ENCODE assay signal across 29 cellular contexts in genomic region chr1:51311826-51312225, GRCh38. TPM values are rescaled to one million over a fixed set of nuclear protein-coding genes. Genes with fewer than 3 reads are reported as not detected.
"Had no signal": no experiment of that assay in that cellular context is flagged by ENCODE, and none has a peak within 500 bp of the region (broad histone marks: within the 10 kb centered on the region; RNA-seq: fewer than 3 reads in every experiment).

No MANE protein-coding gene starts in this region.

- H3K4me3 Mint-ChIP-seq: immature natural killer cell; naive thymus-derived CD4-positive, alpha-beta T cell; natural killer cell treated with Interleukin-12 subunit alpha and Interleukin-12 subunit beta and Interleukin-15 and Interleukin-18, amount 100 ng/mL, for 72 hours; neural progenitor cell; stimulated activated naive B cell treated with anti-CD40 and anti-IgM and Interleukin-4, amounts not matched to agents 10 μg/mL and 1 μg/mL and 100 μg/mL, for 72 hours had no signal

- H3K27ac Mint-ChIP-seq: immature natural killer cell; naive thymus-derived CD4-positive, alpha-beta T cell; natural killer cell treated with Interleukin-12 subunit alpha and Interleukin-12 subunit beta and Interleukin-15 and Interleukin-18, amount 100 ng/mL, for 72 hours; progenitor cell of endocrine pancreas; stimulated activated naive B cell treated with anti-CD40 and anti-IgM and Interleukin-4, amounts not matched to agents 10 μg/mL and 1 μg/mL and 100 μg/mL, for 72 hours had no signal

- H3K36me3 Mint-ChIP-seq: naive thymus-derived CD4-positive, alpha-beta T cell; natural killer cell treated with Interleukin-12 subunit alpha and Interleukin-12 subunit beta and Interleukin-15 and Interleukin-18, amount 100 ng/mL, for 72 hours; neural progenitor cell; stimulated activated naive B cell treated with anti-CD40 and anti-IgM and Interleukin-4, amounts not matched to agents 10 μg/mL and 1 μg/mL and 100 μg/mL, for 72 hours had no signal

- H3K9me3 ChIP-seq: heart left ventricle, left ventricle myocardium inferior, mucosa of descending colon, neutrophil, right atrium auricular region, right lobe of liver, stomach, testis, thyroid gland, transverse colon, upper lobe of left lung had no signal

- ATAC-seq: heart left ventricle; mucosa of descending colon; right lobe of liver; stimulated activated naive CD8-positive, alpha-beta T cell treated with anti-CD3 and anti-CD28 coated beads, Interleukin-15, Interleukin-2, amounts not matched to agents 100 U/mL and 50 U/mL, for 24 hours had no signal

- H3K4me1 ChIP-seq: left ventricle myocardium inferior, parathyroid adenoma, right atrium auricular region, testis had no signal

- H3K4me1 Mint-ChIP-seq: immature natural killer cell had no signal

- H3K27me3 Mint-ChIP-seq: naive thymus-derived CD4-positive, alpha-beta T cell; natural killer cell treated with Interleukin-12 subunit alpha and Interleukin-12 subunit beta and Interleukin-15 and Interleukin-18, amount 100 ng/mL, for 72 hours; progenitor cell of endocrine pancreas had no signal

- H3K4me3 ChIP-seq: heart left ventricle, left ventricle myocardium inferior, lung, mucosa of descending colon, neural progenitor cell, right atrium auricular region, right lobe of liver, smooth muscle cell, stomach, testis, thyroid gland, transverse colon, upper lobe of left lung had no signal

- DNase-seq: hypothalamus; immature natural killer cell; kidney; left ventricle myocardium inferior; midbrain; naive thymus-derived CD4-positive, alpha-beta T cell; occipital lobe; right lobe of liver; stimulated activated CD4-positive, alpha-beta T cell treated with anti-CD3 and anti-CD28 coated beads, Interleukin-12 subunit alpha, Interleukin-12 subunit beta, amount 100 ng/mL, for 4 hours; stimulated activated CD4-positive, alpha-beta T cell treated with anti-CD3 and anti-CD28 coated beads, Interleukin-15, amount 100 ng/mL, for 24 hours; stimulated activated CD4-positive, alpha-beta T cell treated with anti-CD3 and anti-CD28 coated beads, Interleukin-2, amount 100 ng/mL, for 24 hours; stimulated activated CD4-positive, alpha-beta T cell treated with anti-CD3 and anti-CD28 coated beads, Interleukin-4, amount 100 ng/mL, for 1 hour; stimulated activated naive CD8-positive, alpha-beta T cell treated with anti-CD3 and anti-CD28 coated beads, Interleukin-15, Interleukin-2, amounts not matched to agents 100 U/mL and 50 U/mL, for 24 hours; stomach; testis; thyroid gland; transverse colon; upper lobe of left lung had no signal

- H3K27me3 ChIP-seq: heart left ventricle, neural progenitor cell, neutrophil, right atrium auricular region, right lobe of liver, stomach, testis, thyroid gland, transverse colon, upper lobe of left lung had no signal

- H3K27ac ChIP-seq: heart left ventricle, left ventricle myocardium inferior, neural progenitor cell, neutrophil, parathyroid adenoma, right atrium auricular region, right lobe of liver, stomach, testis, thyroid gland, transverse colon had no signal

- H3K36me3 ChIP-seq: neural progenitor cell, neutrophil, right atrium auricular region, right lobe of liver, thyroid gland, transverse colon, upper lobe of left lung had no signal

- H3K9me3 Mint-ChIP-seq: immature natural killer cell; naive thymus-derived CD4-positive, alpha-beta T cell; natural killer cell treated with Interleukin-12 subunit alpha and Interleukin-12 subunit beta and Interleukin-15 and Interleukin-18, amount 100 ng/mL, for 72 hours; neural progenitor cell; stimulated activated naive B cell treated with anti-CD40 and anti-IgM and Interleukin-4, amounts not matched to agents 10 μg/mL and 1 μg/mL and 100 μg/mL, for 72 hours had no signal

RNA-seq across cellular contexts. Expression of gene TTC39A, which starts 18.5 kb away (rescaled TPM):
- polyA plus RNA-seq: immature natural killer cell; naive thymus-derived CD4-positive, alpha-beta T cell had no signal
